Comparison of ENCODE assay signal across 20 cellular contexts in the genomic region with DNA sequence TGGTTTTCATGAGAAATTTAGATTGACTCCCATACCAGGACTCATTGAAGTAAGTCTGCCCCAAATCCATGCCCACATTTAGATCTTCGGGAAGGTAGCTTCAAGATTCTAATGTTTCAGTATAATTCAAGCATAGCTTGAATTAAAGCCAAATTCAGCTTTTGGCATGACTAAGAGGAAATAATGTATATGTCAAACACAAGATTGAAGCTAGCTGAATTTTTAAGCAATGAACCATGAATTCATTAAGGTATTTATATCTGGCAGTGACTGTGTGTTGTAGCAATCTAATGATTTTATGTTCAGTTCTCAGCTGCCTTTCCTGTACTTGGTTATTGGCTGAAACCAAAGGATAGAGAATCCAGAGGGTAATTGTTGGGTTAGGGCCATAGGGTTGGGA.
DNase-seq lines count a peak whose midpoint lies in the region; ATAC-seq, FAIRE-seq and TF ChIP-seq lines count a peak whose summit lies in the region.
"Had no signal": no experiment of that assay in that cellular context is flagged by ENCODE, and none has a peak within 500 bp of the region (broad histone marks: within the 10 kb centered on the region; RNA-seq: fewer than 3 reads in every experiment).

No MANE protein-coding gene starts in this region.

- no peak for FAIRE-seq in bronchial epithelial cell (lab: Jason Lieb, UNC)

- 79 to 86% methylated on average over 1 of the region's 1 CpG for WGBS in tibial nerve, 2 donors

- TF ChIP-seq EP300 in tibial nerve (IDR thresholded peaks at IDR 0.05), result no peak

- intact Hi-C loops in MCF 10A (cut with micrococcal nuclease) (no loop called here), breast epithelium (cut with DNase I; ENCODE audit: low total_unique reads) (no loop called here), left colon (cut with DNase I, micrococcal nuclease) (no loop called here)

- no peaks in the 10 kb centered on the region for H3K27me3 Mint-ChIP-seq in MCF 10A (ENCODE audit: insufficient read depth, unreplicated experiment)
- H3K27me3 Mint-ChIP-seq: activated naive CD8-positive, alpha-beta T cell had no signal

- BruUV-seq in MCF 10A (replicated peaks; lab: Mats Ljungman, UMichigan), result no TSS peak

- H3K9me3 ChIP-seq in breast epithelium, result no peaks in the 10 kb centered on the region
- H3K9me3 ChIP-seq in tibial nerve, result no peaks in the 10 kb centered on the region
- H3K9me3 ChIP-seq: body of pancreas, Caco-2, MG63, psoas muscle had no signal

- H3K9me3 Mint-ChIP-seq in MCF 10A (ENCODE audit: unreplicated experiment), result peaks cover 7% of the 10 kb centered on the region

- POLR2A ChIA-PET in MCF 10A (lab: Yijun Ruan, JAX), result interaction anchor here (0.7 kb wide), 1 partner anchor 28 kb away, joined by 3 read pairs; no protein-coding TSS in a partner anchor

- H3K27ac ChIP-seq in breast epithelium, result no peak overlapping the region
- H3K27ac ChIP-seq in tibial nerve, result no peak overlapping the region
- H3K27ac ChIP-seq: 22Rv1, body of pancreas, psoas muscle had no signal

- no peak overlapping the region for H3K4me3 Mint-ChIP-seq in MCF 10A (ENCODE audit: unreplicated experiment)
- H3K4me3 Mint-ChIP-seq: activated naive CD8-positive, alpha-beta T cell; neural crest cell had no signal

- peak overlapping the region; percentile 70 for H3K27ac Mint-ChIP-seq in MCF 10A (ENCODE audit: low read depth, unreplicated experiment)
- H3K27ac Mint-ChIP-seq: activated naive CD8-positive, alpha-beta T cell had no signal

- H3K36me3 Mint-ChIP-seq in MCF 10A (ENCODE audit: insufficient read depth, unreplicated experiment), result peaks cover 4% of the 10 kb centered on the region
- H3K36me3 Mint-ChIP-seq: activated naive CD8-positive, alpha-beta T cell had no signal

- TF ChIP-seq POLR2A in breast epithelium (IDR thresholded peaks at IDR 0.05) (no peak), tibial nerve (IDR thresholded peaks at IDR 0.05) (no peak)

- ATAC-seq in left colon (no peak), GM18870 (IDR thresholded peaks at IDR 0.05; ENCODE audit: unreplicated experiment) (no peak)
- ATAC-seq: body of pancreas, left ventricle myocardium superior, psoas muscle had no signal

- H3K36me3 ChIP-seq in breast epithelium (no peaks in the 10 kb centered on the region), bronchial epithelial cell (ENCODE audit: control insufficient read depth, insufficient read depth, low read length) (no peaks in the 10 kb centered on the region), tibial nerve (no peaks in the 10 kb centered on the region)
- H3K36me3 ChIP-seq: MG63 had no signal

- H3K4me1 Mint-ChIP-seq in MCF 10A (ENCODE audit: insufficient read depth, unreplicated experiment), result peaks cover 22% of the 10 kb centered on the region
- H3K4me1 Mint-ChIP-seq: neural crest cell had no signal

- H3K4me3 ChIP-seq in breast epithelium (no peak overlapping the region), bronchial epithelial cell (ENCODE audit: low read depth, low read length) (no peak overlapping the region), foreskin fibroblast (ENCODE audit: low read depth in 1 of 2, low read length in 2 of 2) (no peak overlapping the region), tibial nerve (no peak overlapping the region)
- H3K4me3 ChIP-seq: body of pancreas, MG63, psoas muscle had no signal

- DNase-seq in MCF 10A (ENCODE audit: unreplicated experiment) (peak; percentile 45), breast epithelium (ENCODE audit: low spot score in 2 of 2) (no peak), bronchial epithelial cell (ENCODE audit: low read depth) (peak; percentile 84), foreskin fibroblast (peak; percentile 45 to 59), tibial nerve (ENCODE audit: low spot score in 2 of 2) (no peak), left colon (no peak)
- DNase-seq in NK-92 treated with Interleukin-12 subunit alpha and Interleukin-12 subunit beta, amount 100 ng/mL, for 24 hours (lab: John Stamatoyannopoulos, UW), result no peak
- DNase-seq: body of pancreas, cortex of kidney, DND-41, left ventricle myocardium superior, MG63, NCI-H1417 treated with DMSO at 0.1 percent for 48 hours, NCI-H526, psoas muscle had no signal

- H3K4me1 ChIP-seq in breast epithelium (no peaks in the 10 kb centered on the region), tibial nerve (no peaks in the 10 kb centered on the region)
- H3K4me1 ChIP-seq: body of pancreas, Caco-2, psoas muscle had no signal

- TF ChIP-seq CTCF in MCF 10A (IDR thresholded peaks at IDR 0.05; ENCODE audit: unreplicated experiment) (no peak), breast epithelium (IDR thresholded peaks at IDR 0.05) (no peak), bronchial epithelial cell (IDR thresholded peaks at IDR 0.05; ENCODE audit: insufficient read depth, low read length, severe bottlenecking) (no peak), foreskin fibroblast (IDR thresholded peaks at IDR 0.05; ENCODE audit: low read depth, low read length) (no peak), tibial nerve (IDR thresholded peaks at IDR 0.05) (no peak)

- no peaks in the 10 kb centered on the region for H3K27me3 ChIP-seq in breast epithelium
- H3K27me3 ChIP-seq in bronchial epithelial cell (ENCODE audit: control insufficient read depth, insufficient read depth, low read length), result no peaks in the 10 kb centered on the region
- H3K27me3 ChIP-seq in tibial nerve, result no peaks in the 10 kb centered on the region
- H3K27me3 ChIP-seq: body of pancreas, MG63 had no signal

- CTCF ChIA-PET in MCF 10A (lab: Yijun Ruan, JAX), result interaction anchor here (0.6 to 0.9 kb wide), 4 partner anchors 9 to 157 kb away, joined by 3 to 5 read pairs (median 4); no protein-coding TSS in a partner anchor

Comparison
In these comparisons a context has a peak if more than half of its experiments do, and no peak if none do; other contexts are left out.
1. DNase-seq: peak in MCF 10A (single experiment), bronchial epithelial cell (single experiment) and foreskin fibroblast (2 of 2); none in breast epithelium (0 of 2), tibial nerve (0 of 2), left colon (0 of 2) and NK-92 treated with Interleukin-12 subunit alpha and Interleukin-12 subunit beta, amount 100 ng/mL, for 24 hours (single experiment).